28 cellular contexts compared by ENCODE assay signal in the genomic region with DNA sequence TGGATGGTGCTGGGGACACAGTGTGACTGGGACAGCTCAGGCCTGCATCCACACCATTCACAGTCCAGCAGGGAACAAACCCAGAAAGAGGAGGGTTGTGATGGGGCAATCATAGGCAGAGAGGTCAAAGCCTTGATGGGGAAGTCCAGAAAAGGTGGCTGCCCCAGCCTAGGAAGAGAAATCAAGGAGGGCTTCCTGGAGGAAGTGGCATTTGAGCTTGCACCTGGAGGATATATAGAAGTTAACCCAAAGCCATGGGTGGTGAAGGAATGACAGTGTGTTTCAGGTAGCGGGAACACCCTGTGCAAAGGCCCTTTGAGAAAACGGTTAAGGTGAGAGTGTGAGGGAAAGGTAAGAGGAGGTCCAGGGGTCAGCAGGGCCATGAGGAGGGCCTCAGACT. TPM values are rescaled to one million over a fixed set of nuclear protein-coding genes. Genes with fewer than 3 reads are reported as not detected.
A peak's percentile ranks its signal among the peaks of the same experiment; 100 is the strongest.
DNase-seq lines count a peak whose midpoint lies in the region; ATAC-seq and TF ChIP-seq lines count a peak whose summit lies in the region.
"Had no signal": no experiment of that assay in that cellular context is flagged by ENCODE, and none has a peak within 500 bp of the region (broad histone marks: within the 10 kb centered on the region; RNA-seq: fewer than 3 reads in every experiment).

No MANE protein-coding gene starts in this region.

- H4K5ac ChIP-seq in IMR-90 (ENCODE audit: low read depth, low read length): no peak overlapping the region

- no peaks in the 10 kb centered on the region for H3K9me3 ChIP-seq in CD4-positive, alpha-beta memory T cell (ENCODE audit: control insufficient read depth in 1 of 2, low read length in 2 of 2)
- no peaks in the 10 kb centered on the region for H3K9me3 ChIP-seq in IMR-90 (ENCODE audit: control insufficient read depth, insufficient read depth, low read length)
- no peaks in the 10 kb centered on the region for H3K9me3 ChIP-seq in osteoblast (ENCODE audit: low read depth, low read length)
- H3K9me3 ChIP-seq in T-helper 17 cell (ENCODE audit: control insufficient read depth, low read length, poor library complexity, severe bottlenecking): no peaks in the 10 kb centered on the region
- H3K9me3 ChIP-seq: stomach, tibial artery had no signal

- H2AK9ac ChIP-seq in IMR-90 (replicated peaks; ENCODE audit: low read depth, low read length, poor library complexity): peak overlapping the region; percentile 48

- TF ChIP-seq POLR2A in IMR-90 (IDR thresholded peaks at IDR 0.05; ENCODE audit: low read depth, low read length): no peak

- in situ Hi-C loops in IMR-90 (cut with MboI; ENCODE audit: low sequenced_read_pairs): no loop called here

- no peak for ATAC-seq in IMR-90 (ENCODE audit: low read depth)
- no peak for ATAC-seq in T-helper 17 cell
- ATAC-seq: activated CD4-positive, CD25-positive, alpha-beta regulatory T cell treated with anti-CD3 and anti-CD28 coated beads, Interleukin-2, amount 50 U/mL, for 24 hours; CD8-positive, alpha-beta T cell; left cardiac atrium had no signal

- dilution Hi-C loops in IMR-90 (cut with HindIII; ENCODE audit: low sequenced_read_pairs, unreplicated experiment): no loop called here

- H2BK15ac ChIP-seq in IMR-90 (ENCODE audit: low read depth, low read length): no peak overlapping the region

- no peak overlapping the region for H3K4ac ChIP-seq in IMR-90 (ENCODE audit: low read depth, low read length)

- no peaks in the 10 kb centered on the region for H3K27me3 Mint-ChIP-seq in CD4-positive, alpha-beta memory T cell
- H3K27me3 Mint-ChIP-seq in glutamatergic neuron (ENCODE audit: unreplicated experiment): peaks cover 3% of the 10 kb centered on the region
- H3K27me3 Mint-ChIP-seq in T-helper 17 cell: peaks cover 4% of the 10 kb centered on the region
- H3K27me3 Mint-ChIP-seq: activated T-cell treated with anti-CD3 and anti-CD28 coated beads, Interleukin-2, amount 50 U/mL, for 24 hours had no signal

- DNase-seq in CD4-positive, alpha-beta memory T cell: no peak
- no peak for DNase-seq in IMR-90
- DNase-seq in glutamatergic neuron: no peak
- peak; percentile 54 for DNase-seq in osteoblast (ENCODE audit: insufficient read length, low spot score, missing footprints)
- no peak for DNase-seq in retina
- DNase-seq in SHP77 (lab: John Stamatoyannopoulos, UW): no peak
- no peak for DNase-seq in NK-92 (lab: John Stamatoyannopoulos, UW; ENCODE audit: unreplicated experiment)
- no peak for DNase-seq in T-helper 17 cell
- DNase-seq: activated naive CD4-positive, alpha-beta T cell; activated T-cell treated with anti-CD3 and anti-CD28 coated beads, Interleukin-2, amount 50 U/mL, for 24 hours; anterior cingulate cortex; CD8-positive, alpha-beta T cell; DMS153; GM23248; head of caudate nucleus; left cardiac atrium; NCI-H1105 treated with DMSO at 0.1 percent for 48 hours; NCI-H2029 treated with DMSO at 0.1 percent for 48 hours; NCI-H345; NCI-H774; OCI-M1; stomach; tibial artery had no signal

- H3K4me3 ChIP-seq in CD4-positive, alpha-beta memory T cell (ENCODE audit: low read length in 2 of 2): no peak overlapping the region
- H3K4me3 ChIP-seq in IMR-90 (ENCODE audit: insufficient read depth, low read depth, low read length) (no peak overlapping the region), osteoblast (ENCODE audit: insufficient read depth, low read length) (no peak overlapping the region)
- H3K4me3 ChIP-seq: cardiac muscle cell, GM23248, stomach, tibial artery had no signal

- H3K4me1 ChIP-seq in CD4-positive, alpha-beta memory T cell (ENCODE audit: insufficient read depth, low read length): peaks cover 8% of the 10 kb centered on the region
- peaks cover 7% of the 10 kb centered on the region for H3K4me1 ChIP-seq in IMR-90 (ENCODE audit: control insufficient read depth, insufficient read depth, low read length)
- peaks cover 7% of the 10 kb centered on the region for H3K4me1 ChIP-seq in osteoblast (ENCODE audit: insufficient read depth, low read length)

- WGBS in IMR-90 (ENCODE audit: extremely low coverage in 2 of 2, insufficient read length in 1 of 2), 2 experiments: 100% methylated on average over 1 of the region's 2 CpGs; no CpG with 5 or more reads in 1 of the 2 experiments

- H4K91ac ChIP-seq in IMR-90 (ENCODE audit: insufficient read depth, low read depth, low read length): peak overlapping the region; percentile 24; the same call in 1 of the 2 replicates

- H2AFZ ChIP-seq in IMR-90 (replicated peaks; ENCODE audit: low read length, poor library complexity) (no peak overlapping the region), osteoblast (ENCODE audit: low read length) (no peak overlapping the region)
- H2AFZ ChIP-seq: GM23248 had no signal

- H3K9me1 ChIP-seq in IMR-90 (ENCODE audit: insufficient read depth, low read length): peaks cover 9% of the 10 kb centered on the region

- no peak overlapping the region for H3K9ac ChIP-seq in IMR-90 (ENCODE audit: low read depth, low read length)
- H3K9ac ChIP-seq: GM23248 had no signal

- H2AK5ac ChIP-seq in IMR-90 (ENCODE audit: low read depth, low read length): peak overlapping the region; percentile 73; the same call in 1 of the 2 replicates

- CTCF ChIA-PET in CD4-positive, alpha-beta memory T cell (lab: Charles Lee; ENCODE audit: partially characterized antibody): interaction anchor here (1.1 kb wide), 1 partner anchor 10 kb away, joined by 3 read pairs; a partner anchor contains a TSS
- CTCF ChIA-PET in IMR-90 (lab: Yijun Ruan, JAX): no interaction called here

- H2BK120ac ChIP-seq in IMR-90 (ENCODE audit: low read depth, low read length): no peak overlapping the region; the same call in 1 of the 2 replicates

- H3K23ac ChIP-seq in IMR-90 (ENCODE audit: low read depth, low read length): peak overlapping the region; percentile 24; the same call in 1 of the 2 replicates

- POLR2A ChIA-PET in CD4-positive, alpha-beta memory T cell (lab: Charles Lee; ENCODE audit: partially characterized antibody): interaction anchor here (1.4 kb wide), 1 partner anchor 27 kb away, joined by 3 read pairs; no protein-coding TSS in a partner anchor
- POLR2A ChIA-PET in IMR-90 (lab: Charles Lee; ENCODE audit: unreplicated experiment): no interaction called here

- H3K27me3 ChIP-seq in CD4-positive, alpha-beta memory T cell (ENCODE audit: insufficient read depth, low read length): no peaks in the 10 kb centered on the region
- H3K27me3 ChIP-seq in IMR-90 (ENCODE audit: control insufficient read depth, insufficient read depth, low read length): no peaks in the 10 kb centered on the region
- H3K27me3 ChIP-seq in osteoblast (ENCODE audit: insufficient read depth, low read length): no peaks in the 10 kb centered on the region
- H3K27me3 ChIP-seq: cardiac muscle cell, stomach, tibial artery had no signal

- no peak overlapping the region for H3K4me2 ChIP-seq in IMR-90 (ENCODE audit: low read depth, low read length)
- no peak overlapping the region for H3K4me2 ChIP-seq in osteoblast (ENCODE audit: insufficient read depth, low read length)

- no peak overlapping the region for H2BK5ac ChIP-seq in IMR-90 (ENCODE audit: low read depth, low read length, poor library complexity, severe bottlenecking)

- H3K4me1 Mint-ChIP-seq in CD4-positive, alpha-beta memory T cell: peaks cover 8 to 25% (median 19%) of the 10 kb centered on the region in 4 donors
- H3K4me1 Mint-ChIP-seq in glutamatergic neuron (ENCODE audit: low read depth, unreplicated experiment) (peaks cover 24% of the 10 kb centered on the region), T-helper 17 cell (peaks cover 21% of the 10 kb centered on the region)

- H3K9me3 Mint-ChIP-seq in CD4-positive, alpha-beta memory T cell: no peaks in the 10 kb centered on the region
- H3K9me3 Mint-ChIP-seq in glutamatergic neuron (ENCODE audit: unreplicated experiment): peaks cover 4% of the 10 kb centered on the region
- H3K9me3 Mint-ChIP-seq: activated T-cell treated with anti-CD3 and anti-CD28 coated beads, Interleukin-2, amount 50 U/mL, for 24 hours; CD8-positive, alpha-beta T cell had no signal

- H3K14ac ChIP-seq in IMR-90 (replicated peaks; ENCODE audit: low read depth, low read length): no peak overlapping the region

- intact Hi-C loops in CD4-positive, alpha-beta memory T cell (cut with micrococcal nuclease): no loop called here
- intact Hi-C loops in IMR-90 (cut with micrococcal nuclease): no loop called here

- peaks cover 0 to 4% of the 10 kb centered on the region in 2 experiments; a peak in 1 of 4 replicates for H3K79me1 ChIP-seq in IMR-90 (ENCODE audit: low read depth in 1 of 2, low read length in 2 of 2)

- no peak overlapping the region for H3K56ac ChIP-seq in IMR-90 (ENCODE audit: extremely low read depth, insufficient read depth, low read length)

- no peaks in the 10 kb centered on the region for H3K79me2 ChIP-seq in osteoblast (ENCODE audit: insufficient read depth, low read length)

- H3K27ac ChIP-seq in CD4-positive, alpha-beta memory T cell (ENCODE audit: low read depth, low read length): no peak overlapping the region
- H3K27ac ChIP-seq in IMR-90 (ENCODE audit: insufficient read depth, low read length) (no peak overlapping the region), osteoblast (ENCODE audit: low read depth, low read length) (no peak overlapping the region)
- H3K27ac ChIP-seq: cardiac muscle cell, GM23248, tibial artery had no signal

- peak overlapping the region in 4 of 7 donors; percentile 17 to 84 (median 59) for H3K27ac Mint-ChIP-seq in CD4-positive, alpha-beta memory T cell
- H3K27ac Mint-ChIP-seq in glutamatergic neuron (ENCODE audit: unreplicated experiment) (no peak overlapping the region), T-helper 17 cell (no peak overlapping the region)
- H3K27ac Mint-ChIP-seq: activated T-cell treated with anti-CD3 and anti-CD28 coated beads, Interleukin-2, amount 50 U/mL, for 24 hours; CD8-positive, alpha-beta T cell had no signal

- no peak overlapping the region for H4K8ac ChIP-seq in IMR-90 (ENCODE audit: low read depth in 2 of 2, low read length in 2 of 2)

- H4K20me1 ChIP-seq in IMR-90 (ENCODE audit: insufficient read depth, low read length) (no peaks in the 10 kb centered on the region), osteoblast (ENCODE audit: insufficient read depth, low read length) (no peaks in the 10 kb centered on the region)

- H3K36me3 ChIP-seq in CD4-positive, alpha-beta memory T cell (ENCODE audit: insufficient read depth, low read length): no peaks in the 10 kb centered on the region
- H3K36me3 ChIP-seq in IMR-90 (ENCODE audit: control insufficient read depth, insufficient read depth, low read length) (no peaks in the 10 kb centered on the region), osteoblast (ENCODE audit: insufficient read depth, low read length) (no peaks in the 10 kb centered on the region)
- H3K36me3 ChIP-seq: cardiac muscle cell, stomach, tibial artery had no signal

- H3K36me3 Mint-ChIP-seq in CD4-positive, alpha-beta memory T cell: peaks cover 0 to 2% of the 10 kb centered on the region in 2 donors
- H3K36me3 Mint-ChIP-seq in glutamatergic neuron (ENCODE audit: unreplicated experiment) (no peaks in the 10 kb centered on the region), T-helper 17 cell (ENCODE audit: low read depth) (peaks cover 2% of the 10 kb centered on the region)
- H3K36me3 Mint-ChIP-seq: CD8-positive, alpha-beta T cell had no signal

- H2BK20ac ChIP-seq in IMR-90 (ENCODE audit: low read depth, low read length): no peak overlapping the region

- no peak overlapping the region for H3K4me3 Mint-ChIP-seq in CD4-positive, alpha-beta memory T cell
- peak overlapping the region; percentile 23 for H3K4me3 Mint-ChIP-seq in glutamatergic neuron (ENCODE audit: unreplicated experiment)
- H3K4me3 Mint-ChIP-seq in T-helper 17 cell: no peak overlapping the region
- H3K4me3 Mint-ChIP-seq: activated T-cell treated with anti-CD3 and anti-CD28 coated beads, Interleukin-2, amount 50 U/mL, for 24 hours; CD8-positive, alpha-beta T cell had no signal

- no peak overlapping the region for H3K18ac ChIP-seq in IMR-90 (ENCODE audit: low read depth, low read length)

- TF ChIP-seq CTCF in IMR-90 (conservative IDR thresholded peaks at IDR 0.05; ENCODE audit: low read depth, low read length): no peak
- no peak for TF ChIP-seq CTCF in glutamatergic neuron (IDR thresholded peaks at IDR 0.05; ENCODE audit: partially characterized antibody, unreplicated experiment)
- TF ChIP-seq CTCF in osteoblast (IDR thresholded peaks at IDR 0.05; ENCODE audit: extremely low read depth, low read depth, low read length): no peak

- BruUV-seq in IMR-90 (replicated peaks; lab: Mats Ljungman, UMichigan): no TSS peak

- TF ChIP-seq RAD21 in IMR-90 (IDR thresholded peaks at IDR 0.05; ENCODE audit: low read length): no peak

RNA-seq across cellular contexts. Expression of a gene that starts 2.6 kb away (rescaled TPM):
- total RNA-seq in CD4-positive, alpha-beta memory T cell: 1 to 10 TPM; 3.3 to 3.4 TPM
- polyA plus RNA-seq in CD4-positive, alpha-beta memory T cell: under 1 TPM in 1 of 2 donors, not detected in 1; 0.23 TPM
- total RNA-seq in IMR-90 (2012; rRNA removed) (0.83 and 0.90 TPM in 2 replicates), glutamatergic neuron (ENCODE audit: unreplicated experiment) (4.7 TPM), osteoblast (2.7 and 3.3 TPM in 2 replicates), T-helper 17 cell (1 to 10 TPM; 1.5 to 1.7 TPM)
- 1.7 and 1.8 TPM in 2 replicates for polyA plus RNA-seq in IMR-90 (2012; rRNA removed)
- polyA plus RNA-seq in IMR-90 (2012; cell fraction: cytosol; rRNA removed): 1.5 and 1.8 TPM in 2 replicates
- polyA plus RNA-seq in IMR-90 (2012; cell fraction: nucleus; rRNA removed; ENCODE audit: low replicate concordance): 1.7 and 2.9 TPM in 2 replicates

RNA-seq across cellular contexts. Expression of a gene that starts 10.0 kb away (rescaled TPM):
- 10 to 100 TPM; 10.6 to 11.3 TPM for total RNA-seq in CD4-positive, alpha-beta memory T cell
- 10 to 100 TPM in 1 of 2 donors, 1 to 10 TPM in 1; 5.4 to 10.7 TPM for polyA plus RNA-seq in CD4-positive, alpha-beta memory T cell
- total RNA-seq in IMR-90 (2012; rRNA removed) (25.6 and 27.4 TPM in 2 replicates), glutamatergic neuron (ENCODE audit: unreplicated experiment) (3.6 TPM), osteoblast (15.2 and 15.3 TPM in 2 replicates), T-helper 17 cell (10 to 100 TPM; 18.1 to 19.4 TPM)
- polyA plus RNA-seq in IMR-90 (2012; rRNA removed): 21.1 and 29.5 TPM in 2 replicates
- 44.7 and 59.8 TPM in 2 replicates for polyA plus RNA-seq in IMR-90 (2012; cell fraction: cytosol; rRNA removed)
- 12.6 and 23.7 TPM in 2 replicates for polyA plus RNA-seq in IMR-90 (2012; cell fraction: nucleus; rRNA removed; ENCODE audit: low replicate concordance)

RNA-seq across cellular contexts. Expression of a gene that starts 25.8 kb away (rescaled TPM):
- total RNA-seq in CD4-positive, alpha-beta memory T cell: not detected
- polyA plus RNA-seq in CD4-positive, alpha-beta memory T cell: not detected
- 0.18 and 0.28 TPM in 2 replicates for total RNA-seq in IMR-90 (2012; rRNA removed)
- polyA plus RNA-seq in IMR-90 (2012; rRNA removed): 0.11 and 0.12 TPM in 2 replicates
- polyA plus RNA-seq in IMR-90 (2012; cell fraction: cytosol; rRNA removed): 0.17 and 0.27 TPM in 2 replicates
- 0.19 and 0.48 TPM in 2 replicates for polyA plus RNA-seq in IMR-90 (2012; cell fraction: nucleus; rRNA removed; ENCODE audit: low replicate concordance)
- total RNA-seq in glutamatergic neuron (ENCODE audit: unreplicated experiment): not detected
- 0.29 and 0.36 TPM in 2 replicates for total RNA-seq in osteoblast
- not detected for total RNA-seq in T-helper 17 cell
- total RNA-seq: G401, MCF 10A, Right ventricle myocardium superior, stomach had no signal

RNA-seq across cellular contexts. Expression of a gene that starts 28.3 kb away (rescaled TPM):
- 10 to 100 TPM; 17.8 to 19.4 TPM for total RNA-seq in CD4-positive, alpha-beta memory T cell
- polyA plus RNA-seq in CD4-positive, alpha-beta memory T cell: 10 to 100 TPM in 1 of 2 donors, 1 to 10 TPM in 1; 9.4 to 11.4 TPM
- total RNA-seq in IMR-90 (2012; rRNA removed) (23.3 and 25.6 TPM in 2 replicates), glutamatergic neuron (ENCODE audit: unreplicated experiment) (30.1 TPM), osteoblast (21.2 and 23.5 TPM in 2 replicates), T-helper 17 cell (10 to 100 TPM; 23.5 to 24.6 TPM)
- polyA plus RNA-seq in IMR-90 (2012; rRNA removed): 17.9 and 20.5 TPM in 2 replicates
- 11.3 and 12.1 TPM in 2 replicates for polyA plus RNA-seq in IMR-90 (2012; cell fraction: cytosol; rRNA removed)
- 9.0 and 10.8 TPM in 2 replicates for polyA plus RNA-seq in IMR-90 (2012; cell fraction: nucleus; rRNA removed; ENCODE audit: low replicate concordance)

RNA-seq across cellular contexts. Expression of a gene that starts 49.7 kb away (rescaled TPM):
- total RNA-seq in CD4-positive, alpha-beta memory T cell: 10 to 100 TPM; 12.3 to 16.3 TPM
- polyA plus RNA-seq in CD4-positive, alpha-beta memory T cell: 10 to 100 TPM; 25.4 to 34.6 TPM
- total RNA-seq in IMR-90 (2012; rRNA removed) (65.2 and 67.5 TPM in 2 replicates), glutamatergic neuron (ENCODE audit: unreplicated experiment) (7.2 TPM), osteoblast (75.7 and 82.2 TPM in 2 replicates), T-helper 17 cell (1 to 10 TPM; 7.4 to 9.9 TPM)
- 102 and 113 TPM in 2 replicates for polyA plus RNA-seq in IMR-90 (2012; rRNA removed)
- polyA plus RNA-seq in IMR-90 (2012; cell fraction: cytosol; rRNA removed): 102 and 191 TPM in 2 replicates
- polyA plus RNA-seq in IMR-90 (2012; cell fraction: nucleus; rRNA removed; ENCODE audit: low replicate concordance): 34.9 and 86.3 TPM in 2 replicates

Comparison
In these comparisons a context has a peak if more than half of its experiments do, and no peak if none do; other contexts are left out.
1. H3K27ac Mint-ChIP-seq: peak in CD4-positive, alpha-beta memory T cell (4 of 7); none in glutamatergic neuron (single experiment) and T-helper 17 cell (single experiment).